1 cellular context compared by ENCODE assay signal in genomic region chr6:154510144-154510905, GRCh38.
TF ChIP-seq lines count a peak whose summit lies in the region.

TSS of gene CNKSR3 (minus strand) at chr6:154510685. CDS start at chr6:154510114, 571 bp downstream.

TF ChIP-seq in HepG2, 621 proteins besides CTCF, POLR2A, EP300 and RAD21 (continued from another document and continues in another):
- TF ChIP-seq ZBTB38 (CRISPR knock-in tag; IDR thresholded peaks at IDR 0.05) (0 out of 2 replicates have a peak, but pooled peaks have one; percentile 59), ZBTB49 (CRISPR knock-in tag; IDR thresholded peaks at IDR 0.05; ENCODE audit: borderline replicate concordance) (no peak), PAX8 (CRISPR knock-in tag; IDR thresholded peaks at IDR 0.05; ENCODE audit: borderline replicate concordance) (no peak), SAFB2 (CRISPR knock-in tag; IDR thresholded peaks at IDR 0.05; ENCODE audit: borderline replicate concordance, low read depth) (peak; percentile 74), EED (CRISPR knock-in tag; IDR thresholded peaks at IDR 0.05) (no peak; the same call in 1 of the 2 replicates), TOE1 (CRISPR knock-in tag; IDR thresholded peaks at IDR 0.05) (no peak; the same call in 1 of the 2 replicates), ZNF205 (CRISPR knock-in tag; IDR thresholded peaks at IDR 0.05) (peak; percentile 84), GZF1 (CRISPR knock-in tag; IDR thresholded peaks at IDR 0.05) (peak; percentile 59; the same call in 1 of the 2 replicates), NCOA1 (CRISPR knock-in tag; IDR thresholded peaks at IDR 0.05) (peak; percentile 85), HIVEP1 (CRISPR knock-in tag; IDR thresholded peaks at IDR 0.05) (no peak), ZFP41 (CRISPR knock-in tag; IDR thresholded peaks at IDR 0.05; ENCODE audit: borderline replicate concordance) (no peak), MTERF4 (CRISPR knock-in tag; IDR thresholded peaks at IDR 0.05) (no peak; the same call in 1 of the 2 replicates), RXRA (CRISPR knock-in tag; IDR thresholded peaks at IDR 0.05) (peak; percentile 30; the same call in 1 of the 2 replicates), XRCC5 (optimal IDR thresholded peaks at IDR 0.05; ENCODE audit: low read length) (peak; percentile 41), SP140L (CRISPR knock-in tag; IDR thresholded peaks at IDR 0.05; ENCODE audit: borderline replicate concordance) (no peak), ZNF543 (CRISPR knock-in tag; IDR thresholded peaks at IDR 0.05) (0 out of 2 replicates have a peak, but pooled peaks have one; percentile 27), ZNF768 (CRISPR knock-in tag; IDR thresholded peaks at IDR 0.05) (peak; percentile 62), ZNF460 (CRISPR knock-in tag; IDR thresholded peaks at IDR 0.05; ENCODE audit: borderline replicate concordance) (no peak; the same call in 1 of the 2 replicates), ZC3H4 (CRISPR knock-in tag; IDR thresholded peaks at IDR 0.05; ENCODE audit: borderline replicate concordance) (no peak), TRAFD1 (CRISPR knock-in tag; IDR thresholded peaks at IDR 0.05; ENCODE audit: borderline replicate concordance) (no peak), E2F5 (CRISPR knock-in tag; conservative IDR thresholded peaks at IDR 0.05) (0 out of 2 replicates have a peak, but pooled peaks have one; percentile 50), ZSCAN20 (CRISPR knock-in tag; IDR thresholded peaks at IDR 0.05; ENCODE audit: borderline replicate concordance) (peak; percentile 95; the same call in 1 of the 2 replicates), SMAD9 (CRISPR knock-in tag; IDR thresholded peaks at IDR 0.05) (no peak; the same call in 1 of the 2 replicates), USF2 (IDR thresholded peaks at IDR 0.05; ENCODE audit: low read depth, low read length) (no peak), USF2 (CRISPR knock-in tag; IDR thresholded peaks at IDR 0.05; ENCODE audit: borderline replicate concordance) (no peak; the same call in 1 of the 2 replicates), CEBPB (IDR thresholded peaks at IDR 0.05; ENCODE audit: borderline replicate concordance, low read depth, low read length) (peak; percentile 57; the same call in 1 of the 2 replicates), U2AF2 (IDR thresholded peaks at IDR 0.05; ENCODE audit: low read depth, low read length) (0 out of 2 replicates have a peak, but pooled peaks have one; percentile 44), CERS6 (CRISPR knock-in tag; IDR thresholded peaks at IDR 0.05) (no peak), TBX3 (IDR thresholded peaks at IDR 0.05; ENCODE audit: borderline replicate concordance) (no peak), ZNF432 (CRISPR knock-in tag; IDR thresholded peaks at IDR 0.05; ENCODE audit: borderline replicate concordance) (no peak), ZNF773 (CRISPR knock-in tag; IDR thresholded peaks at IDR 0.05; ENCODE audit: borderline replicate concordance) (no peak; the same call in 1 of the 2 replicates)
- TF ChIP-seq, protein P1, sequence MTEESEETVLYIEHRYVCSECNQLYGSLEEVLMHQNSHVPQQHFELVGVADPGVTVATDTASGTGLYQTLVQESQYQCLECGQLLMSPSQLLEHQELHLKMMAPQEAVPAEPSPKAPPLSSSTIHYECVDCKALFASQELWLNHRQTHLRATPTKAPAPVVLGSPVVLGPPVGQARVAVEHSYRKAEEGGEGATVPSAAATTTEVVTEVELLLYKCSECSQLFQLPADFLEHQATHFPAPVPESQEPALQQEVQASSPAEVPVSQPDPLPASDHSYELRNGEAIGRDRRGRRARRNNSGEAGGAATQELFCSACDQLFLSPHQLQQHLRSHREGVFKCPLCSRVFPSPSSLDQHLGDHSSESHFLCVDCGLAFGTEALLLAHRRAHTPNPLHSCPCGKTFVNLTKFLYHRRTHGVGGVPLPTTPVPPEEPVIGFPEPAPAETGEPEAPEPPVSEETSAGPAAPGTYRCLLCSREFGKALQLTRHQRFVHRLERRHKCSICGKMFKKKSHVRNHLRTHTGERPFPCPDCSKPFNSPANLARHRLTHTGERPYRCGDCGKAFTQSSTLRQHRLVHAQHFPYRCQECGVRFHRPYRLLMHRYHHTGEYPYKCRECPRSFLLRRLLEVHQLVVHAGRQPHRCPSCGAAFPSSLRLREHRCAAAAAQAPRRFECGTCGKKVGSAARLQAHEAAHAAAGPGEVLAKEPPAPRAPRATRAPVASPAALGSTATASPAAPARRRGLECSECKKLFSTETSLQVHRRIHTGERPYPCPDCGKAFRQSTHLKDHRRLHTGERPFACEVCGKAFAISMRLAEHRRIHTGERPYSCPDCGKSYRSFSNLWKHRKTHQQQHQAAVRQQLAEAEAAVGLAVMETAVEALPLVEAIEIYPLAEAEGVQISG (CRISPR knock-in tag; IDR thresholded peaks at IDR 0.05), result peak; percentile 64
- TF ChIP-seq, protein P2, sequence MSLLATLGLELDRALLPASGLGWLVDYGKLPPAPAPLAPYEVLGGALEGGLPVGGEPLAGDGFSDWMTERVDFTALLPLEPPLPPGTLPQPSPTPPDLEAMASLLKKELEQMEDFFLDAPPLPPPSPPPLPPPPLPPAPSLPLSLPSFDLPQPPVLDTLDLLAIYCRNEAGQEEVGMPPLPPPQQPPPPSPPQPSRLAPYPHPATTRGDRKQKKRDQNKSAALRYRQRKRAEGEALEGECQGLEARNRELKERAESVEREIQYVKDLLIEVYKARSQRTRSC (CRISPR knock-in tag; IDR thresholded peaks at IDR 0.05; ENCODE audit: low read depth), result no peak
- TF ChIP-seq, protein P3, sequence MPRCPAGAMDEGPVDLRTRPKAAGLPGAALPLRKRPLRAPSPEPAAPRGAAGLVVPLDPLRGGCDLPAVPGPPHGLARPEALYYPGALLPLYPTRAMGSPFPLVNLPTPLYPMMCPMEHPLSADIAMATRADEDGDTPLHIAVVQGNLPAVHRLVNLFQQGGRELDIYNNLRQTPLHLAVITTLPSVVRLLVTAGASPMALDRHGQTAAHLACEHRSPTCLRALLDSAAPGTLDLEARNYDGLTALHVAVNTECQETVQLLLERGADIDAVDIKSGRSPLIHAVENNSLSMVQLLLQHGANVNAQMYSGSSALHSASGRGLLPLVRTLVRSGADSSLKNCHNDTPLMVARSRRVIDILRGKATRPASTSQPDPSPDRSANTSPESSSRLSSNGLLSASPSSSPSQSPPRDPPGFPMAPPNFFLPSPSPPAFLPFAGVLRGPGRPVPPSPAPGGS (CRISPR knock-in tag; IDR thresholded peaks at IDR 0.05), result peak; percentile 93
- TF ChIP-seq, protein P4, sequence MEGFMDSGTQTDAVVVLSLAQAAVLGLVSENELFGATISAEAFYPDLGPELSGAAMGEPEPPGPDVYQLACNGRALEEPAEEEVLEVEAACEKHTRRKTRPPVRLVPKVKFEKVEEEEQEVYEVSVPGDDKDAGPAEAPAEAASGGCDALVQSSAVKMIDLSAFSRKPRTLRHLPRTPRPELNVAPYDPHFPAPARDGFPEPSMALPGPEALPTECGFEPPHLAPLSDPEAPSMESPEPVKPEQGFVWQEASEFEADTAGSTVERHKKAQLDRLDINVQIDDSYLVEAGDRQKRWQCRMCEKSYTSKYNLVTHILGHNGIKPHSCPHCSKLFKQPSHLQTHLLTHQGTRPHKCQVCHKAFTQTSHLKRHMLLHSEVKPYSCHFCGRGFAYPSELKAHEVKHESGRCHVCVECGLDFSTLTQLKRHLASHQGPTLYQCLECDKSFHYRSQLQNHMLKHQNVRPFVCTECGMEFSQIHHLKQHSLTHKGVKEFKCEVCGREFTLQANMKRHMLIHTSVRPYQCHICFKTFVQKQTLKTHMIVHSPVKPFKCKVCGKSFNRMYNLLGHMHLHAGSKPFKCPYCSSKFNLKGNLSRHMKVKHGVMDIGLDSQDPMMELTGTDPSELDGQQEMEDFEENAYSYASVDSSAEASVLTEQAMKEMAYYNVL (CRISPR knock-in tag; IDR thresholded peaks at IDR 0.05; ENCODE audit: borderline replicate concordance), result peak; percentile 80; the same call in 1 of the 2 replicates
- TF ChIP-seq, protein P5, sequence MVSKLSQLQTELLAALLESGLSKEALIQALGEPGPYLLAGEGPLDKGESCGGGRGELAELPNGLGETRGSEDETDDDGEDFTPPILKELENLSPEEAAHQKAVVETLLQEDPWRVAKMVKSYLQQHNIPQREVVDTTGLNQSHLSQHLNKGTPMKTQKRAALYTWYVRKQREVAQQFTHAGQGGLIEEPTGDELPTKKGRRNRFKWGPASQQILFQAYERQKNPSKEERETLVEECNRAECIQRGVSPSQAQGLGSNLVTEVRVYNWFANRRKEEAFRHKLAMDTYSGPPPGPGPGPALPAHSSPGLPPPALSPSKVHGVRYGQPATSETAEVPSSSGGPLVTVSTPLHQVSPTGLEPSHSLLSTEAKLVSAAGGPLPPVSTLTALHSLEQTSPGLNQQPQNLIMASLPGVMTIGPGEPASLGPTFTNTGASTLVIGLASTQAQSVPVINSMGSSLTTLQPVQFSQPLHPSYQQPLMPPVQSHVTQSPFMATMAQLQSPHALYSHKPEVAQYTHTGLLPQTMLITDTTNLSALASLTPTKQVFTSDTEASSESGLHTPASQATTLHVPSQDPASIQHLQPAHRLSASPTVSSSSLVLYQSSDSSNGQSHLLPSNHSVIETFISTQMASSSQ (IDR thresholded peaks at IDR 0.05; ENCODE audit: low read depth), result peak; percentile 18; the same call in 1 of the 2 replicates
- TF ChIP-seq, protein P5 (CRISPR knock-in tag; IDR thresholded peaks at IDR 0.05; ENCODE audit: borderline replicate concordance), result peak; percentile 54; the same call in 1 of the 2 replicates
